In the genomic region with DNA sequence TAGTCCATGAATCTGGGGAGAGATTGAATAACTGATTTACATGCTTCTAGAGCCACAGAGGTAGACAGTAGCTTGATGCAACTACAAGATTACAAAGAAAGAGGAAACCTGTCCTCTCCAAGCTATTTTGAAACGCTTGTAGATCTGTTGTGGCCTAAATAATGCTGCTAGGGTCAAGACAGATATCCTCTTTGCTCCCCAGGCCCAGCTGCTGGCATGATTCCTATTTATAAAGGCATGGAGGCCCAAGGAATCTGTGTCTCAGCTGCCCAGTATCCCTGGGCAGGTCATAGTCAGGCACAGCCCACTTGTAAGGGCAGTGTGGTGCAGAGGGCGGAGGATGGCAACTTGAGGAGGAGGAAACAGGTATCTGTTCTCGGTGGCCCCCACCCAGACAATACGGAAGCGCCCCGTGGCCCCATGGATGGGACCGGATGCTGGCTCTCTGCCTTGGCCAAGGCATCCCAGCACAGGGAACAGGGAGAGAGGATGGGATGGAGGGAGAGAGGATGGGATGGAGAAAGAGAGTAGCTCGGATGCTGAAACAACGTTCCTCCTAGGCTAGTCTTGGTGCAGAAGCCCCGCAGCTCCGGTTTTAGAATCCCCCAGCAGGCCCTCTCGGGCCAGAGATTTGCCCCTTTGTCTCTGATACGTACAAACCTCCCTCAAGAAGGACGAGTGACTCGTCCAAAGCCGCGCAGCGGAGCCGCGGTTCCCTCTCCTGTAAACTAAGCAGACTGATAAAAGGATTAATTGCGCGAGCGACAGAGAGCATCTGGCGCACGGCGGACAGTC, we compare ENCODE assay signal across 8 cellular contexts. TPM values are rescaled to one million over a fixed set of nuclear protein-coding genes. Genes with fewer than 3 reads are reported as not detected.
DNase-seq lines count a peak whose midpoint lies in the region; ATAC-seq, FAIRE-seq and TF ChIP-seq lines count a peak whose summit lies in the region.

No MANE protein-coding gene starts in this region.

- no peak for TF ChIP-seq RAD21 in HepG2 (CRISPR knock-in tag; IDR thresholded peaks at IDR 0.05)

- peak overlapping the region; percentile 75 for H3K9ac ChIP-seq in HepG2 (ENCODE audit: insufficient read depth, low read depth, low read length)

- peak overlapping the region; percentile 67 to 79 (median 68) for H3K4me3 ChIP-seq in HepG2 (replicated peaks in 1 of 3; ENCODE audit: insufficient read depth in 1 of 3, low read depth in 2 of 3, low read length in 3 of 3)

- H3K4me1 Mint-ChIP-seq in T-helper 1 cell treated with Interleukin-12 subunit alpha and Interleukin-12 subunit beta and Interleukin-4 antibody, amounts not matched to agents 30 μg/mL and 1 μg/mL, for 36 hours (ENCODE audit: low read depth) = peaks cover 15% of the 10 kb centered on the region
- peaks cover 38% of the 10 kb centered on the region for H3K4me1 Mint-ChIP-seq in stimulated activated effector memory CD8-positive, alpha-beta T cell treated with anti-CD3 and anti-CD28 coated beads, Interleukin-12 subunit alpha, Interleukin-12 subunit beta, amount 100 ng/mL, for 72 hours

- peak; percentile 32 for ATAC-seq in GM18861 (IDR thresholded peaks at IDR 0.05; ENCODE audit: unreplicated experiment)
- peak; percentile 23 for ATAC-seq in HG03064 (IDR thresholded peaks at IDR 0.05; ENCODE audit: low read depth, unreplicated experiment)
- ATAC-seq in HepG2 = peak; percentile 10
- ATAC-seq in stimulated activated effector memory CD8-positive, alpha-beta T cell treated with anti-CD3 and anti-CD28 coated beads, Interleukin-12 subunit alpha, Interleukin-12 subunit beta, amount 100 ng/mL, for 72 hours = peak; percentile 8

- no peaks in the 10 kb centered on the region for H3K9me3 ChIP-seq in HepG2 (ENCODE audit: low read length)

- peak overlapping the region; percentile 77 for H3K27ac ChIP-seq in caudate nucleus (ENCODE audit: low read depth, low read length)
- H3K27ac ChIP-seq in HepG2 (ENCODE audit: extremely low read length, insufficient read depth, low read length) = no peak overlapping the region

- H3K27ac Mint-ChIP-seq in T-helper 1 cell treated with Interleukin-12 subunit alpha and Interleukin-12 subunit beta and Interleukin-4 antibody, amounts not matched to agents 30 μg/mL and 1 μg/mL, for 36 hours = peak overlapping the region; percentile 98
- H3K27ac Mint-ChIP-seq in stimulated activated effector memory CD8-positive, alpha-beta T cell treated with anti-CD3 and anti-CD28 coated beads, Interleukin-12 subunit alpha, Interleukin-12 subunit beta, amount 100 ng/mL, for 72 hours = peak overlapping the region; percentile 99

- in situ Hi-C loops in ACHN (cut with HindIII; ENCODE audit: low pct_ligation_motif_present, low pct_unique_long_range_greater_than_20kb, low sequenced_read_pairs) (no loop called here), HepG2 (cut with HindIII; ENCODE audit: extremely low pct_ligation_motif_present, low pct_unique_long_range_greater_than_20kb) (no loop called here)

- POLR2A ChIA-PET in HepG2 (lab: Yijun Ruan, JAX) = interaction anchor here (1.0 kb wide), 1 partner anchor 947 kb away, joined by 3 read pairs; the partner anchor contains the start of gene STIM2

- H3K9me3 Mint-ChIP-seq in T-helper 1 cell treated with Interleukin-12 subunit alpha and Interleukin-12 subunit beta and Interleukin-4 antibody, amounts not matched to agents 30 μg/mL and 1 μg/mL, for 36 hours = no peaks in the 10 kb centered on the region
- no peaks in the 10 kb centered on the region for H3K9me3 Mint-ChIP-seq in stimulated activated effector memory CD8-positive, alpha-beta T cell treated with anti-CD3 and anti-CD28 coated beads, Interleukin-12 subunit alpha, Interleukin-12 subunit beta, amount 100 ng/mL, for 72 hours

- no peaks in the 10 kb centered on the region for H3K36me3 ChIP-seq in HepG2 (replicated peaks in 1 of 2; ENCODE audit: control insufficient read depth in 1 of 2, insufficient read depth in 2 of 2, low read length in 2 of 2)

- WGBS in HepG2 (ENCODE audit: low lambda C conversion rate) = 14% methylated on average over 26 of the region's 26 CpGs

- peaks cover 20% of the 10 kb centered on the region for H3K27me3 Mint-ChIP-seq in T-helper 1 cell treated with Interleukin-12 subunit alpha and Interleukin-12 subunit beta and Interleukin-4 antibody, amounts not matched to agents 30 μg/mL and 1 μg/mL, for 36 hours (ENCODE audit: low read depth)

- H3K4me3 Mint-ChIP-seq in T-helper 1 cell treated with Interleukin-12 subunit alpha and Interleukin-12 subunit beta and Interleukin-4 antibody, amounts not matched to agents 30 μg/mL and 1 μg/mL, for 36 hours = peak overlapping the region; percentile 97
- peak overlapping the region; percentile 96 for H3K4me3 Mint-ChIP-seq in stimulated activated effector memory CD8-positive, alpha-beta T cell treated with anti-CD3 and anti-CD28 coated beads, Interleukin-12 subunit alpha, Interleukin-12 subunit beta, amount 100 ng/mL, for 72 hours

- TF ChIP-seq POLR2A in HepG2 (IDR thresholded peaks at IDR 0.05; ENCODE audit: insufficient read depth in 1 of 2, low read depth in 2 of 2, low read length in 2 of 2) = no peak

- TSS peak; percentile 72 for BruUV-seq in HepG2 (replicated peaks; lab: Mats Ljungman, UMichigan)

- intact Hi-C loops in HepG2 (cut with micrococcal nuclease; ENCODE audit: unreplicated experiment) = no loop called here

- no peak for TF ChIP-seq EP300 in HepG2 (IDR thresholded peaks at IDR 0.05; ENCODE audit: low read depth in 2 of 2, low read length in 2 of 2)
- no peak for TF ChIP-seq EP300 in HepG2 (CRISPR knock-in tag; IDR thresholded peaks at IDR 0.05; ENCODE audit: borderline replicate concordance)

- no peaks in the 10 kb centered on the region for H4K20me1 ChIP-seq in HepG2 (ENCODE audit: insufficient read depth, low read length)

- H3K27me3 ChIP-seq in HepG2 (ENCODE audit: control insufficient read depth in 1 of 2, insufficient read depth in 2 of 2, low read length in 2 of 2) = no peaks in the 10 kb centered on the region; a peak in 1 of 5 replicates

- H2AFZ ChIP-seq in HepG2 (ENCODE audit: low read length) = peak overlapping the region; percentile 33

- H3K4me2 ChIP-seq in HepG2 (ENCODE audit: low read depth, low read length) = peak overlapping the region; percentile 93

- H3K36me3 Mint-ChIP-seq in T-helper 1 cell treated with Interleukin-12 subunit alpha and Interleukin-12 subunit beta and Interleukin-4 antibody, amounts not matched to agents 30 μg/mL and 1 μg/mL, for 36 hours (ENCODE audit: low read depth) = peaks cover 2% of the 10 kb centered on the region
- peaks cover 13% of the 10 kb centered on the region for H3K36me3 Mint-ChIP-seq in stimulated activated effector memory CD8-positive, alpha-beta T cell treated with anti-CD3 and anti-CD28 coated beads, Interleukin-12 subunit alpha, Interleukin-12 subunit beta, amount 100 ng/mL, for 72 hours

- TF ChIP-seq CTCF in HepG2 (CRISPR knock-in tag; IDR thresholded peaks at IDR 0.05) = no peak

- peaks cover 6% of the 10 kb centered on the region for H3K79me2 ChIP-seq in HepG2 (ENCODE audit: insufficient read depth, low read length)

- H3K4me1 ChIP-seq in HepG2 (ENCODE audit: insufficient read depth, low read length) = peaks cover 53% of the 10 kb centered on the region

- FAIRE-seq in HepG2 (lab: Jason Lieb, UNC) (no peak), frontal cortex (lab: Jason Lieb, UNC) (no peak)

- DNase-seq in ACHN (peak; percentile 3), caudate nucleus (lab: John Stamatoyannopoulos, UW) (peak in 9 of 61 donors; percentile 20 to 79 (median 52)), HepG2 (ENCODE audit: low spot score) (no peak), frontal cortex (ENCODE audit: low spot score in 2 of 2) (no peak)
- peak in 1 of 2 donors; percentile 10 for DNase-seq in stimulated activated effector memory CD8-positive, alpha-beta T cell treated with anti-CD3 and anti-CD28 coated beads, Interleukin-12 subunit alpha, Interleukin-12 subunit beta, amount 100 ng/mL, for 72 hours (ENCODE audit: low spot score in 2 of 2)

- CTCF ChIA-PET in HepG2 (lab: Yijun Ruan, JAX; ENCODE audit: low intra/inter-chr PET ratio, low total read pairs) = no interaction called here

RNA-seq across cellular contexts. Expression of gene SMIM20, which starts 0.8 kb away (rescaled TPM):
- total RNA-seq in HepG2 (2016; rRNA removed; fragmentation: Illumina TruSeq; extraction: Trizol) = 30.2 and 36.3 TPM in 2 replicates
- total RNA-seq in HepG2 (2016; cell fraction: cytosol; rRNA removed; fragmentation: Illumina TruSeq; extraction: Trizol; ENCODE audit: low read depth) = 49.4 and 69.7 TPM in 2 replicates
- 29.7 and 32.4 TPM in 2 replicates for total RNA-seq in HepG2 (2016; cell fraction: insoluble cytoplasmic fraction; rRNA removed; fragmentation: Illumina TruSeq; extraction: Trizol)
- 58.5 and 74.9 TPM in 2 replicates for total RNA-seq in HepG2 (2016; cell fraction: membrane; rRNA removed; fragmentation: Illumina TruSeq; extraction: Trizol)
- total RNA-seq in HepG2 (2016; cell fraction: nucleus; rRNA removed; fragmentation: Illumina TruSeq; extraction: Trizol) = 13.3 and 17.3 TPM in 2 replicates
- polyA plus RNA-seq in HepG2 (2011; rRNA removed) = 18.0 and 26.3 TPM in 2 replicates
- 17.6 and 20.7 TPM in 2 replicates for polyA plus RNA-seq in HepG2 (2011; cell fraction: cytosol; rRNA removed)
- 3.5 and 5.8 TPM in 2 replicates for polyA plus RNA-seq in HepG2 (2011; cell fraction: nucleus; rRNA removed)
- polyA plus RNA-seq in HepG2 (2012) = 31.8 and 34.3 TPM in 2 replicates
- polyA plus RNA-seq in HepG2 (2016; cell fraction: cytosol; fragmentation: Illumina TruSeq; extraction: Trizol; ENCODE audit: low read depth) = 50.8 and 84.6 TPM in 2 replicates
- polyA plus RNA-seq in HepG2 (2016; cell fraction: insoluble cytoplasmic fraction; fragmentation: Illumina TruSeq; extraction: Trizol; ENCODE audit: low read depth) = 32.2 and 38.8 TPM in 2 replicates
- 51.2 and 73.4 TPM in 2 replicates for polyA plus RNA-seq in HepG2 (2016; cell fraction: membrane; fragmentation: Illumina TruSeq; extraction: Trizol; ENCODE audit: low read depth)
- polyA plus RNA-seq in HepG2 (2016; cell fraction: nucleus; fragmentation: Illumina TruSeq; extraction: Trizol; ENCODE audit: insufficient read depth, low read depth) = 24.1 and 28.3 TPM in 2 replicates
- polyA minus RNA-seq in HepG2 (2011; rRNA and poly(A)+ RNA removed; ENCODE audit: low replicate concordance) = 2.2 and 3.3 TPM in 2 replicates
- polyA minus RNA-seq in HepG2 (2011; cell fraction: cytosol; rRNA and poly(A)+ RNA removed) = 5.4 TPM in 2 replicates
- polyA minus RNA-seq in HepG2 (2011; cell fraction: nucleus; rRNA and poly(A)+ RNA removed) = 2.6 and 4.0 TPM in 2 replicates
- total RNA-seq in frontal cortex = 14.7 TPM

RNA-seq across cellular contexts. Expression of gene SEL1L3, which starts 50.5 kb away (rescaled TPM):
- total RNA-seq in HepG2 (2016; rRNA removed; fragmentation: Illumina TruSeq; extraction: Trizol) (0.63 and 1.1 TPM in 2 replicates), frontal cortex (87.2 TPM)
- total RNA-seq in HepG2 (2016; cell fraction: cytosol; rRNA removed; fragmentation: Illumina TruSeq; extraction: Trizol; ENCODE audit: low read depth) = 0.20 and 1.7 TPM in 2 replicates
- 0.45 and 0.68 TPM in 2 replicates for total RNA-seq in HepG2 (2016; cell fraction: insoluble cytoplasmic fraction; rRNA removed; fragmentation: Illumina TruSeq; extraction: Trizol)
- 0.59 and 0.65 TPM in 2 replicates for total RNA-seq in HepG2 (2016; cell fraction: membrane; rRNA removed; fragmentation: Illumina TruSeq; extraction: Trizol)
- 1.2 and 1.5 TPM in 2 replicates for total RNA-seq in HepG2 (2016; cell fraction: nucleus; rRNA removed; fragmentation: Illumina TruSeq; extraction: Trizol)
- polyA plus RNA-seq in HepG2 (2011; rRNA removed) = 0.28 and 0.37 TPM in 2 replicates
- polyA plus RNA-seq in HepG2 (2011; cell fraction: cytosol; rRNA removed) = 0.23 and 0.31 TPM in 2 replicates
- polyA plus RNA-seq in HepG2 (2011; cell fraction: nucleus; rRNA removed) = 0.39 and 0.69 TPM in 2 replicates
- polyA plus RNA-seq in HepG2 (2012) = 0.23 and 1.2 TPM in 2 replicates
- polyA plus RNA-seq in HepG2 (2016; cell fraction: cytosol; fragmentation: Illumina TruSeq; extraction: Trizol; ENCODE audit: low read depth) = 0.27 TPM in 2 replicates
- polyA plus RNA-seq in HepG2 (2016; cell fraction: insoluble cytoplasmic fraction; fragmentation: Illumina TruSeq; extraction: Trizol; ENCODE audit: low read depth) = 0.36 and 0.53 TPM in 2 replicates
- 0.24 and 0.62 TPM in 2 replicates for polyA plus RNA-seq in HepG2 (2016; cell fraction: membrane; fragmentation: Illumina TruSeq; extraction: Trizol; ENCODE audit: low read depth)
- 1.2 TPM in 2 replicates for polyA plus RNA-seq in HepG2 (2016; cell fraction: nucleus; fragmentation: Illumina TruSeq; extraction: Trizol; ENCODE audit: insufficient read depth, low read depth)
- polyA minus RNA-seq in HepG2 (2011; rRNA and poly(A)+ RNA removed; ENCODE audit: low replicate concordance) = 1.7 and 66.3 TPM in 2 replicates
- 0.44 and 1.8 TPM in 2 replicates for polyA minus RNA-seq in HepG2 (2011; cell fraction: cytosol; rRNA and poly(A)+ RNA removed)
- polyA minus RNA-seq in HepG2 (2011; cell fraction: nucleus; rRNA and poly(A)+ RNA removed) = 0.77 and 2.7 TPM in 2 replicates

Comparison
In these comparisons a context has a peak if more than half of its experiments do, and no peak if none do; other contexts are left out.
1. RNA of gene SEL1L3, which starts 50.5 kb away (total RNA-seq): 87.2 TPM in frontal cortex (single experiment); 0.20 to 1.7 TPM in HepG2; every median in the first group is over 10 times any median in the second.
2. Peak in every context shown above with its lines, with median percentiles within 50 percentile points of each other: ATAC-seq.